Comparison of ENCODE assay signal across 10 cellular contexts in the genomic region with DNA sequence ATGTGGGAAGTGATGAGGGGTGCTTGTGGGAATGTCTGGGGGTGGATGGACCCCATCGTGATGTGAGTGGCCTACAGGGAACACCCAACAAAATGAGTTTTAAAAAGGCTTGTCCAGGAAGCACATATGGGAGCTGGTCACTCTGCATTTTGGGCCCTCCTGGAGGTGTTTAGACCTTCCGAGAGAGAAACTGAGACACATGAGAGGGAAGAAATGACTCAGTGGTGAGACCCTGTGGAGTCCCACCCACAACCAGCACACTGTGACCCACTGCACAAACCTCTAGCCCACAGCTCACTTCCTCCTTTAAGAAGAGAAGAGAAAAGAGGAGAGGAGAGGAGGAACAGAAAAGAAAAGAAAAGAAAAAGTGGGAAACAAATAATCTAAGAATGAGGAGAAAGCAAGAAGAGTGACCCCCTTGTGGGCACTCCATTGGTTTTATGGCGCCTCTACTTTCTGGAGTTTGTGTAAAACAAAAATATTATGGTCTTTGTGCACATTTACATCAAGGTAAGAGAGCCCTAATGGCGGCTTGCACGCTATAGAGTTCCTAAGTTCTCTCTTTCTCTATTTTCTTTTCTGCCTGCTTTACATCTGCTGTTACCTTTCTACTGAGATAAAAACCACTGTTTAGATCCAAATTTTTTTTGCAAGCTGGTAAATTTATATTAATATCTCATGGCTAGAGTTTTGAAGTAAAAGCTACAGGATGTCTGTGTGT.
DNase-seq lines count a peak whose midpoint lies in the region; ATAC-seq and TF ChIP-seq lines count a peak whose summit lies in the region.
"Had no signal": no experiment of that assay in that cellular context is flagged by ENCODE, and none has a peak within 500 bp of the region (broad histone marks: within the 10 kb centered on the region; RNA-seq: fewer than 3 reads in every experiment).

No MANE protein-coding gene starts in this region.

- H3K4me3 Mint-ChIP-seq in central memory CD8-positive, alpha-beta T cell, result peak overlapping the region; percentile 77
- H3K4me3 Mint-ChIP-seq: activated CD4-positive, alpha-beta T cell treated with anti-CD3 and anti-CD28 coated beads for 36 hours had no signal

- peaks cover 7% of the 10 kb centered on the region for H3K36me3 Mint-ChIP-seq in central memory CD8-positive, alpha-beta T cell (ENCODE audit: insufficient read depth)
- H3K36me3 Mint-ChIP-seq: CD4-positive, CD25-positive, alpha-beta regulatory T cell had no signal

- no peak for TF ChIP-seq CTCF in GM12875 (IDR thresholded peaks at IDR 0.05; ENCODE audit: borderline replicate concordance, insufficient read depth, low read depth, low read length)

- peak overlapping the region; percentile 75 for H3K4me3 ChIP-seq in GM12875 (ENCODE audit: low read depth, low read length)

- no peaks in the 10 kb centered on the region for H3K9me3 Mint-ChIP-seq in central memory CD8-positive, alpha-beta T cell

- peak overlapping the region; percentile 91 for H3K27ac Mint-ChIP-seq in central memory CD8-positive, alpha-beta T cell (ENCODE audit: low read depth)
- H3K27ac Mint-ChIP-seq: activated CD4-positive, alpha-beta T cell treated with anti-CD3 and anti-CD28 coated beads for 36 hours had no signal

- ATAC-seq in GM19372 (IDR thresholded peaks at IDR 0.05; ENCODE audit: low read depth, unreplicated experiment) (peak; percentile 88), HG03025 (IDR thresholded peaks at IDR 0.05; ENCODE audit: low FRiP score, unreplicated experiment) (peak; percentile 52)
- ATAC-seq in central memory CD8-positive, alpha-beta T cell (replicated peaks; ENCODE audit: extremely low read depth, poor library complexity, severe bottlenecking), result peak; percentile 32
- ATAC-seq: activated CD4-positive, alpha-beta T cell treated with anti-CD3 and anti-CD28 coated beads for 36 hours had no signal

- peaks cover 23% of the 10 kb centered on the region for H3K4me1 Mint-ChIP-seq in central memory CD8-positive, alpha-beta T cell
- H3K4me1 Mint-ChIP-seq: activated CD4-positive, alpha-beta T cell treated with anti-CD3 and anti-CD28 coated beads for 36 hours; CD4-positive, CD25-positive, alpha-beta regulatory T cell had no signal

- H3K27me3 Mint-ChIP-seq in central memory CD8-positive, alpha-beta T cell, result peaks cover 10% of the 10 kb centered on the region

- DNase-seq in central memory CD8-positive, alpha-beta T cell (ENCODE audit: low spot score in 2 of 2), result no peak
- DNase-seq in GM19238 (ENCODE audit: insufficient read length, low spot score) (no peak), NCI-H2081 treated with DMSO at 0.1 percent for 48 hours (lab: John Stamatoyannopoulos, UW) (no peak), NCI-H226 (no peak)
- no peak for DNase-seq in activated effector memory CD4-positive, alpha-beta T cell treated with anti-CD3 and anti-CD28 coated beads, Interleukin-2, amount 50 U/mL, for 16 hours
- DNase-seq: activated CD4-positive, alpha-beta T cell treated with anti-CD3 and anti-CD28 coated beads for 36 hours; CD4-positive, CD25-positive, alpha-beta regulatory T cell had no signal

Comparison
In these comparisons a context has a peak if more than half of its experiments do, and no peak if none do; other contexts are left out.
1. ATAC-seq: peak in every context shown above with its lines; median percentile 88 in GM19372; 52 in HG03025; 32 in central memory CD8-positive, alpha-beta T cell.